ENCODE assay signal across 1 cellular context in the genomic region with DNA sequence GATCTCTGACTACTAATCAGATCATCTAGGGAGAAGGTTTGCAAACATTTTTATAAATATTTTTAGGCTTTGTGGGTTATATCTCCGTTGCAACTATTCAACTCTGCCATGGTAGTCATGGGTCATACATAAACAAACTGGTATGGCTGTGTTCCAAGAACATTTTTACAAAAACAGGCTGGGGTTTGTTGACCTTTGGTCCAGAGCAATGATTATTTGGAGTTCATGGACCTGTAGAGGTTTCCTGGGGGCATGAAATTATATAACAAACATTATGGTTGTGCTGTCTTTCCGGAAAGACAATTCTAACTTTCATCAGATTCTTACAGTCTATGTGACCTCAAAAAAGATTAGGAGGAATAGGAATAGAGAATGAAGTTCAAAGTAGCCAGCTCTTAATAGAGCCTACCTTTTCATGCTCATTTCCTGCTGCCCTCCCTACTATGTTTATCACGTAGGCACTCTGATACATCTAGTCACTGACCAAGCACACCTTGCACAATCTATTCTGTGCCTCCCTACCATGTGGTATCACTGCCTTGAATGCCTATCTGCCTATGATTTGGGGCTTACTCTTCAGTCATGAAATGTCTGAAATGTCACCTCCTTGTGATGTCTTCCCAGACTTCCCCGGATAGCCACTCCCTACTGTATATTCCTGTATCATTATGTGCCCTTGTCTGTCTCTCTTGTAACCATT.
A peak's percentile ranks its signal among the peaks of the same experiment; 100 is the strongest.
TF ChIP-seq lines count a peak whose summit lies in the region.

No MANE protein-coding gene starts in this region.

TF ChIP-seq in HepG2, 621 proteins besides CTCF, POLR2A, EP300 and RAD21 (continued from another document and continues in another):
- TF ChIP-seq ZNF407 (CRISPR knock-in tag; IDR thresholded peaks at IDR 0.05; ENCODE audit: not compliant biosample characterization): no peak
- no peak for TF ChIP-seq ZNF737 (CRISPR knock-in tag; IDR thresholded peaks at IDR 0.05; ENCODE audit: borderline replicate concordance)
- TF ChIP-seq HMG20B (CRISPR knock-in tag; conservative IDR thresholded peaks at IDR 0.05): peak; percentile 80
- TF ChIP-seq HMGXB3 (CRISPR knock-in tag; IDR thresholded peaks at IDR 0.05; ENCODE audit: borderline replicate concordance): peak; percentile 72; the same call in 1 of the 2 replicates
- no peak for TF ChIP-seq NCOA5 (CRISPR knock-in tag; IDR thresholded peaks at IDR 0.05)
- TF ChIP-seq ZBTB7A (CRISPR knock-in tag; IDR thresholded peaks at IDR 0.05): no peak
- TF ChIP-seq ESRRA (CRISPR knock-in tag; IDR thresholded peaks at IDR 0.05; ENCODE audit: low read depth): peak; percentile 52
- TF ChIP-seq, protein P1, sequence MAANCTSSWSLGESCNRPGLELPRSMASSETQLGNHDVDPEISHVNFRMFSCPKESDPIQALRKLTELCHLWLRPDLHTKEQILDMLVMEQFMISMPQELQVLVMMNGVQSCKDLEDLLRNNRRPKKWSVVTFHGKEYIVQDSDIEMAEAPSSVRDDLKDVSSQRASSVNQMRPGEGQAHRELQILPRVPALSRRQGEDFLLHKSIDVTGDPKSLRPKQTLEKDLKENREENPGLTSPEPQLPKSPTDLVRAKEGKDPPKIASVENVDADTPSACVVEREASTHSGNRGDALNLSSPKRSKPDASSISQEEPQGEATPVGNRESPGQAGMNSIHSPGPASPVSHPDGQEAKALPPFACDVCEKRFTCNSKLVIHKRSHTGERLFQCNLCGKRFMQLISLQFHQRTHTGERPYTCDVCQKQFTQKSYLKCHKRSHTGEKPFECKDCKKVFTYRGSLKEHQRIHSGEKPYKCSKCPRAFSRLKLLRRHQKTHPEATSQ (CRISPR knock-in tag; IDR thresholded peaks at IDR 0.05; ENCODE audit: borderline replicate concordance): 0 out of 2 replicates have a peak, but pooled peaks have one; percentile 14
- TF ChIP-seq MIER3 (CRISPR knock-in tag; IDR thresholded peaks at IDR 0.05; ENCODE audit: borderline replicate concordance): peak; percentile 77; the same call in 1 of the 2 replicates
- TF ChIP-seq, protein P2, sequence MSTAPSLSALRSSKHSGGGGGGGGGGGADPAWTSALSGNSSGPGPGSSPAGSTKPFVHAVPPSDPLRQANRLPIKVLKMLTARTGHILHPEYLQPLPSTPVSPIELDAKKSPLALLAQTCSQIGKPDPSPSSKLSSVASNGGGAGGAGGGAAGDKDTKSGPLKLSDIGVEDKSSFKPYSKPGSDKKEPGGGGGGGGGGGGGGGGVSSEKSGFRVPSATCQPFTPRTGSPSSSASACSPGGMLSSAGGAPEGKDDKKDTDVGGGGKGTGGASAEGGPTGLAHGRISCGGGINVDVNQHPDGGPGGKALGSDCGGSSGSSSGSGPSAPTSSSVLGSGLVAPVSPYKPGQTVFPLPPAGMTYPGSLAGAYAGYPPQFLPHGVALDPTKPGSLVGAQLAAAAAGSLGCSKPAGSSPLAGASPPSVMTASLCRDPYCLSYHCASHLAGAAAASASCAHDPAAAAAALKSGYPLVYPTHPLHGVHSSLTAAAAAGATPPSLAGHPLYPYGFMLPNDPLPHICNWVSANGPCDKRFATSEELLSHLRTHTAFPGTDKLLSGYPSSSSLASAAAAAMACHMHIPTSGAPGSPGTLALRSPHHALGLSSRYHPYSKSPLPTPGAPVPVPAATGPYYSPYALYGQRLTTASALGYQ (CRISPR knock-in tag; IDR thresholded peaks at IDR 0.05): 0 out of 2 replicates have a peak, but pooled peaks have one; percentile 77
- 0 out of 2 replicates have a peak, but pooled peaks have one; percentile 42 for TF ChIP-seq ZNF547 (CRISPR knock-in tag; IDR thresholded peaks at IDR 0.05)
- TF ChIP-seq, protein P3, sequence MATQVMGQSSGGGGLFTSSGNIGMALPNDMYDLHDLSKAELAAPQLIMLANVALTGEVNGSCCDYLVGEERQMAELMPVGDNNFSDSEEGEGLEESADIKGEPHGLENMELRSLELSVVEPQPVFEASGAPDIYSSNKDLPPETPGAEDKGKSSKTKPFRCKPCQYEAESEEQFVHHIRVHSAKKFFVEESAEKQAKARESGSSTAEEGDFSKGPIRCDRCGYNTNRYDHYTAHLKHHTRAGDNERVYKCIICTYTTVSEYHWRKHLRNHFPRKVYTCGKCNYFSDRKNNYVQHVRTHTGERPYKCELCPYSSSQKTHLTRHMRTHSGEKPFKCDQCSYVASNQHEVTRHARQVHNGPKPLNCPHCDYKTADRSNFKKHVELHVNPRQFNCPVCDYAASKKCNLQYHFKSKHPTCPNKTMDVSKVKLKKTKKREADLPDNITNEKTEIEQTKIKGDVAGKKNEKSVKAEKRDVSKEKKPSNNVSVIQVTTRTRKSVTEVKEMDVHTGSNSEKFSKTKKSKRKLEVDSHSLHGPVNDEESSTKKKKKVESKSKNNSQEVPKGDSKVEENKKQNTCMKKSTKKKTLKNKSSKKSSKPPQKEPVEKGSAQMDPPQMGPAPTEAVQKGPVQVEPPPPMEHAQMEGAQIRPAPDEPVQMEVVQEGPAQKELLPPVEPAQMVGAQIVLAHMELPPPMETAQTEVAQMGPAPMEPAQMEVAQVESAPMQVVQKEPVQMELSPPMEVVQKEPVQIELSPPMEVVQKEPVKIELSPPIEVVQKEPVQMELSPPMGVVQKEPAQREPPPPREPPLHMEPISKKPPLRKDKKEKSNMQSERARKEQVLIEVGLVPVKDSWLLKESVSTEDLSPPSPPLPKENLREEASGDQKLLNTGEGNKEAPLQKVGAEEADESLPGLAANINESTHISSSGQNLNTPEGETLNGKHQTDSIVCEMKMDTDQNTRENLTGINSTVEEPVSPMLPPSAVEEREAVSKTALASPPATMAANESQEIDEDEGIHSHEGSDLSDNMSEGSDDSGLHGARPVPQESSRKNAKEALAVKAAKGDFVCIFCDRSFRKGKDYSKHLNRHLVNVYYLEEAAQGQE (IDR thresholded peaks at IDR 0.05; ENCODE audit: borderline replicate concordance in 1 of 2, low read depth in 1 of 2, low read length in 2 of 2): peak in 1 of 2 experiments; percentile 71; a peak in 1 of 4 replicates
- no peak for TF ChIP-seq SRY (CRISPR knock-in tag; IDR thresholded peaks at IDR 0.05)
- no peak; the same call in 1 of the 2 replicates for TF ChIP-seq ZNF230 (CRISPR knock-in tag; IDR thresholded peaks at IDR 0.05)
- no peak for TF ChIP-seq FIP1L1 (IDR thresholded peaks at IDR 0.05; ENCODE audit: borderline replicate concordance, insufficient read depth, low read depth, low read length)
- TF ChIP-seq ZNF224 (CRISPR knock-in tag; IDR thresholded peaks at IDR 0.05): no peak
- TF ChIP-seq HDAC1 (CRISPR knock-in tag; IDR thresholded peaks at IDR 0.05): peak; percentile 78
- TF ChIP-seq, protein P4, sequence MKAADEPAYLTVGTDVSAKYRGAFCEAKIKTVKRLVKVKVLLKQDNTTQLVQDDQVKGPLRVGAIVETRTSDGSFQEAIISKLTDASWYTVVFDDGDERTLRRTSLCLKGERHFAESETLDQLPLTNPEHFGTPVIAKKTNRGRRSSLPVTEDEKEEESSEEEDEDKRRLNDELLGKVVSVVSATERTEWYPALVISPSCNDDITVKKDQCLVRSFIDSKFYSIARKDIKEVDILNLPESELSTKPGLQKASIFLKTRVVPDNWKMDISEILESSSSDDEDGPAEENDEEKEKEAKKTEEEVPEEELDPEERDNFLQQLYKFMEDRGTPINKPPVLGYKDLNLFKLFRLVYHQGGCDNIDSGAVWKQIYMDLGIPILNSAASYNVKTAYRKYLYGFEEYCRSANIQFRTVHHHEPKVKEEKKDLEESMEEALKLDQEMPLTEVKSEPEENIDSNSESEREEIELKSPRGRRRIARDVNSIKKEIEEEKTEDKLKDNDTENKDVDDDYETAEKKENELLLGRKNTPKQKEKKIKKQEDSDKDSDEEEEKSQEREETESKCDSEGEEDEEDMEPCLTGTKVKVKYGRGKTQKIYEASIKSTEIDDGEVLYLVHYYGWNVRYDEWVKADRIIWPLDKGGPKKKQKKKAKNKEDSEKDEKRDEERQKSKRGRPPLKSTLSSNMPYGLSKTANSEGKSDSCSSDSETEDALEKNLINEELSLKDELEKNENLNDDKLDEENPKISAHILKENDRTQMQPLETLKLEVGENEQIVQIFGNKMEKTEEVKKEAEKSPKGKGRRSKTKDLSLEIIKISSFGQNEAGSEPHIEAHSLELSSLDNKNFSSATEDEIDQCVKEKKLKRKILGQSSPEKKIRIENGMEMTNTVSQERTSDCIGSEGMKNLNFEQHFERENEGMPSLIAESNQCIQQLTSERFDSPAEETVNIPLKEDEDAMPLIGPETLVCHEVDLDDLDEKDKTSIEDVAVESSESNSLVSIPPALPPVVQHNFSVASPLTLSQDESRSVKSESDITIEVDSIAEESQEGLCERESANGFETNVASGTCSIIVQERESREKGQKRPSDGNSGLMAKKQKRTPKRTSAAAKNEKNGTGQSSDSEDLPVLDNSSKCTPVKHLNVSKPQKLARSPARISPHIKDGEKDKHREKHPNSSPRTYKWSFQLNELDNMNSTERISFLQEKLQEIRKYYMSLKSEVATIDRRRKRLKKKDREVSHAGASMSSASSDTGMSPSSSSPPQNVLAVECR (CRISPR knock-in tag; IDR thresholded peaks at IDR 0.05; ENCODE audit: borderline replicate concordance): peak; percentile 59; the same call in 1 of the 2 replicates
